Comparison of ENCODE assay signal across 9 cellular contexts in genomic region chr10:62048473-62048872, GRCh38.
A peak's percentile ranks its signal among the peaks of the same experiment; 100 is the strongest.
DNase-seq lines count a peak whose midpoint lies in the region; ATAC-seq, FAIRE-seq and TF ChIP-seq lines count a peak whose summit lies in the region.
"Had no signal": no experiment of that assay in that cellular context is flagged by ENCODE, and none has a peak within 500 bp of the region (broad histone marks: within the 10 kb centered on the region; RNA-seq: fewer than 3 reads in every experiment).

No MANE protein-coding gene starts in this region.

- no peak for DNase-seq in activated CD4-positive, CD25-positive, alpha-beta regulatory T cell (lab: John Stamatoyannopoulos, UW)
- no peak for DNase-seq in K562 (ENCODE audit: extremely low read depth in 1 of 4, low spot score in 3 of 4)
- no peak for DNase-seq in lower lobe of right lung
- no peak for DNase-seq in testis
- no peak for DNase-seq in NCI-H2227 treated with DMSO at 0.1 percent for 48 hours (lab: John Stamatoyannopoulos, UW)
- DNase-seq in LoVo (ENCODE audit: low spot score): no peak
- DNase-seq in SHP77 (lab: John Stamatoyannopoulos, UW): no peak

- H3K27me3 ChIP-seq in K562 (ENCODE audit: control insufficient read depth in 2 of 2, insufficient read depth in 2 of 2, low read length in 2 of 2): peaks cover 4 to 9% of the 10 kb centered on the region in 2 experiments; a peak in 3 of 5 replicates
- H3K27me3 ChIP-seq in lower lobe of right lung (ENCODE audit: low read depth): no peaks in the 10 kb centered on the region
- H3K27me3 ChIP-seq in testis: no peaks in the 10 kb centered on the region

- in situ Hi-C loops in K562 (cut with MboI): loop anchor here (10.0 kb wide), 1 partner anchor 196 kb away; no protein-coding TSS in a partner anchor

- H3K27ac ChIP-seq in K562 (ENCODE audit: extremely low read depth, low read depth, low read length) (no peak overlapping the region), lower lobe of right lung (peak overlapping the region; percentile 87), testis (peak overlapping the region; percentile 96)

- no peaks in the 10 kb centered on the region for H3K9me3 ChIP-seq in K562 (replicated peaks; ENCODE audit: control insufficient read depth, insufficient read depth, low read depth, low read length)
- H3K9me3 ChIP-seq in lower lobe of right lung: no peaks in the 10 kb centered on the region
- H3K9me3 ChIP-seq in testis: no peaks in the 10 kb centered on the region

- TF ChIP-seq RAD21 in K562 (CRISPR knock-in tag; conservative IDR thresholded peaks at IDR 0.05 in 1 of 2, IDR thresholded peaks at IDR 0.05 in 1 of 2): no peak

- POLR2A ChIA-PET in K562 (lab: Yijun Ruan, JAX): interaction anchor here (0.6 to 1.2 kb wide), 2 partner anchors 9 to 126 kb away, joined by 3 to 4 read pairs; no protein-coding TSS in a partner anchor

- TF ChIP-seq CTCF in K562 (IDR thresholded peaks at IDR 0.05 in 2 of 3, conservative IDR thresholded peaks at IDR 0.05 in 1 of 3; ENCODE audit: insufficient read depth in 2 of 3, low read depth in 1 of 3, low read length in 3 of 3): no peak
- TF ChIP-seq CTCF in lower lobe of right lung (IDR thresholded peaks at IDR 0.05): no peak
- no peak for TF ChIP-seq CTCF in testis (IDR thresholded peaks at IDR 0.05)

- intact Hi-C loops in K562 (cut with micrococcal nuclease): no loop called here
- intact Hi-C loops in lower lobe of right lung (cut with DNase I): no loop called here
- intact Hi-C loops in testis (cut with DNase I; ENCODE audit: low total_unique reads): no loop called here

- no peaks in the 10 kb centered on the region for H3K36me3 ChIP-seq in K562 (ENCODE audit: control insufficient read depth, insufficient read depth, low read length)
- H3K36me3 ChIP-seq in lower lobe of right lung: peaks cover 14% of the 10 kb centered on the region
- H3K36me3 ChIP-seq in testis (ENCODE audit: low read depth, missing control alignments): no peaks in the 10 kb centered on the region

- H3K4me1 ChIP-seq in K562 (replicated peaks in 1 of 2; ENCODE audit: control insufficient read depth in 2 of 2, insufficient read depth in 2 of 2, low read length in 2 of 2) (peaks cover 5 to 9% of the 10 kb centered on the region in 2 experiments; a peak in 3 of 5 replicates), lower lobe of right lung (peaks cover 71% of the 10 kb centered on the region), testis (peaks cover 41% of the 10 kb centered on the region)

- H3K4me3 ChIP-seq in K562 (no peak overlapping the region), lower lobe of right lung (peak overlapping the region; percentile 50), testis (peak overlapping the region in 1 of 2 donors; percentile 50)

- FAIRE-seq in K562 (lab: Jason Lieb, UNC): no peak
- FAIRE-seq: A204.1 had no signal

- H4K20me1 ChIP-seq in K562 (replicated peaks; ENCODE audit: control insufficient read depth, insufficient read depth, low read length): no peaks in the 10 kb centered on the region

- 0 out of 4 replicates have a peak overlapping the region, but pooled peaks of 1 of the 2 experiments have one; percentile 4 for H3K9ac ChIP-seq in K562 (ENCODE audit: insufficient read depth in 1 of 2, low read depth in 2 of 2, low read length in 2 of 2)

- no peaks in the 10 kb centered on the region for H3K79me2 ChIP-seq in K562 (ENCODE audit: control insufficient read depth, insufficient read depth, low read length)

- no peak for TF ChIP-seq POLR2A in K562 (conservative IDR thresholded peaks at IDR 0.05)
- TF ChIP-seq POLR2A in testis (IDR thresholded peaks at IDR 0.05): no peak

- ATAC-seq in activated CD4-positive, CD25-positive, alpha-beta regulatory T cell treated with anti-CD3 and anti-CD28 coated beads, Interleukin-2, amount 50 U/mL, for 24 hours: peak; percentile 6 to 8
- ATAC-seq in K562: no peak
- no peak for ATAC-seq in lower lobe of right lung

- BruUV-seq in K562 (replicated peaks; lab: Mats Ljungman, UMichigan): no TSS peak

- WGBS in K562 (ENCODE audit: insufficient coverage, low coverage, missing lambda C conversion rate): 13% methylated on average over 5 of the region's 5 CpGs
- 25 to 29% methylated on average over 5 of the region's 5 CpGs for WGBS in testis, 2 donors

- no peaks in the 10 kb centered on the region for H3K9me1 ChIP-seq in K562 (ENCODE audit: control insufficient read depth, insufficient read depth, low read length)

- TF ChIP-seq EP300 in K562 (IDR thresholded peaks at IDR 0.05; ENCODE audit: low read length): no peak

- CTCF ChIA-PET in K562 (lab: Yijun Ruan, JAX; ENCODE audit: low intra/inter-chr PET ratio): no interaction called here

- no peak overlapping the region for H3K4me2 ChIP-seq in K562 (ENCODE audit: insufficient read depth, low read length)

- peak overlapping the region; percentile 36; the same call in 1 of the 2 replicates for H2AFZ ChIP-seq in K562 (ENCODE audit: low read depth, low read length)

TF ChIP-seq in K562, 482 proteins besides CTCF, POLR2A, EP300 and RAD21:
- no peak for TF ChIP-seq RBM15 (IDR thresholded peaks at IDR 0.05; ENCODE audit: insufficient read depth, low read length)
- TF ChIP-seq, protein P1, sequence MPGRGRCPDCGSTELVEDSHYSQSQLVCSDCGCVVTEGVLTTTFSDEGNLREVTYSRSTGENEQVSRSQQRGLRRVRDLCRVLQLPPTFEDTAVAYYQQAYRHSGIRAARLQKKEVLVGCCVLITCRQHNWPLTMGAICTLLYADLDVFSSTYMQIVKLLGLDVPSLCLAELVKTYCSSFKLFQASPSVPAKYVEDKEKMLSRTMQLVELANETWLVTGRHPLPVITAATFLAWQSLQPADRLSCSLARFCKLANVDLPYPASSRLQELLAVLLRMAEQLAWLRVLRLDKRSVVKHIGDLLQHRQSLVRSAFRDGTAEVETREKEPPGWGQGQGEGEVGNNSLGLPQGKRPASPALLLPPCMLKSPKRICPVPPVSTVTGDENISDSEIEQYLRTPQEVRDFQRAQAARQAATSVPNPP (IDR thresholded peaks at IDR 0.05; ENCODE audit: borderline replicate concordance, insufficient read depth, insufficient read length): no peak
- no peak for TF ChIP-seq ZNF282 (CRISPR knock-in tag; IDR thresholded peaks at IDR 0.05)
- TF ChIP-seq LARP7 (IDR thresholded peaks at IDR 0.05): no peak
- no peak for TF ChIP-seq E4F1 (CRISPR knock-in tag; IDR thresholded peaks at IDR 0.05; ENCODE audit: borderline replicate concordance)
- TF ChIP-seq DDX20 (tag; IDR thresholded peaks at IDR 0.05; ENCODE audit: low read depth): no peak
- no peak for TF ChIP-seq CHD1 (IDR thresholded peaks at IDR 0.05; ENCODE audit: low read length)

Comparison
In these comparisons a context has a peak if more than half of its experiments do, and no peak if none do; other contexts are left out.
1. ATAC-seq: peak in activated CD4-positive, CD25-positive, alpha-beta regulatory T cell treated with anti-CD3 and anti-CD28 coated beads, Interleukin-2, amount 50 U/mL, for 24 hours (2 of 2); none in K562 (single experiment) and lower lobe of right lung (0 of 2).